Comparison of ENCODE assay signal across 1 cellular context in the genomic region with DNA sequence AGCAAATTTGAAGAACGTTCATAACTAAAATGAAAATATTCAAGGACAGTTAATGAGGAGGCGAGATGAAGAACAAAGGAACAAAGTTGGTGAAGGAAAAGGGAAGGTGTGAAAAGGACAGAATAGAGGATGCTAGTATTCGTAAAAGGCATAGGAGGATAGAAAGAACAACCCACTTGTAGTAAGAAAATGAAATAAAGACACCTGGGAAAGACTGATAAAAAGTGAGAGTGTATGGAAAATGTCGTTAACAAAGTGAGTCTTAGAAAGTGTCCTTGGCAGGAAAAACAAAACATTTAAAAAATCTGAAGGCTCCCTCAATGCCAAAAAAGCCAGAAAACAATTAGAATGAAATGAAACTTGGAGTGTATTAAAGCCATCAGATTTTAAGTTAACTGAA.
TF ChIP-seq lines count a peak whose summit lies in the region.

No MANE protein-coding gene starts in this region.

TF ChIP-seq in K562, 482 proteins besides CTCF, POLR2A, EP300 and RAD21:
- TF ChIP-seq, protein P1, sequence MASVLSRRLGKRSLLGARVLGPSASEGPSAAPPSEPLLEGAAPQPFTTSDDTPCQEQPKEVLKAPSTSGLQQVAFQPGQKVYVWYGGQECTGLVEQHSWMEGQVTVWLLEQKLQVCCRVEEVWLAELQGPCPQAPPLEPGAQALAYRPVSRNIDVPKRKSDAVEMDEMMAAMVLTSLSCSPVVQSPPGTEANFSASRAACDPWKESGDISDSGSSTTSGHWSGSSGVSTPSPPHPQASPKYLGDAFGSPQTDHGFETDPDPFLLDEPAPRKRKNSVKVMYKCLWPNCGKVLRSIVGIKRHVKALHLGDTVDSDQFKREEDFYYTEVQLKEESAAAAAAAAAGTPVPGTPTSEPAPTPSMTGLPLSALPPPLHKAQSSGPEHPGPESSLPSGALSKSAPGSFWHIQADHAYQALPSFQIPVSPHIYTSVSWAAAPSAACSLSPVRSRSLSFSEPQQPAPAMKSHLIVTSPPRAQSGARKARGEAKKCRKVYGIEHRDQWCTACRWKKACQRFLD (CRISPR knock-in tag; IDR thresholded peaks at IDR 0.05), result 0 out of 2 replicates have a peak, but pooled peaks have one; percentile 31
- TF ChIP-seq KLF6 (CRISPR knock-in tag; IDR thresholded peaks at IDR 0.05; ENCODE audit: borderline replicate concordance), result no peak
- 0 out of 4 replicates have a peak, but pooled peaks of 1 of the 2 experiments have one; percentile 24 for TF ChIP-seq HDAC1 (IDR thresholded peaks at IDR 0.05)
TF ChIP-seq in K562: peak in this region for 2.
